20 cellular contexts compared by ENCODE assay signal in genomic region chr5:38720691-38721361, GRCh38.
"Had no signal": no experiment of that assay in that cellular context is flagged by ENCODE, and none has a peak within 500 bp of the region (broad histone marks: within the 10 kb centered on the region; RNA-seq: fewer than 3 reads in every experiment).

No MANE protein-coding gene starts in this region.

- H3K4me1 ChIP-seq: adrenal gland, pancreas had no signal

- H3K27ac ChIP-seq: adrenal gland, cardiac muscle cell, epithelial cell of prostate, neutrophil, pancreas, testis had no signal

- H3K4me1 Mint-ChIP-seq: memory B cell; naive thymus-derived CD8-positive, alpha-beta T cell; stimulated activated memory B cell treated with anti-CD40 and anti-IgM and Interleukin-4, amounts not matched to agents 10 μg/mL and 1 μg/mL and 100 μg/mL, for 72 hours had no signal

- H3K4me3 Mint-ChIP-seq: effector memory CD8-positive, alpha-beta T cell; memory B cell; naive thymus-derived CD8-positive, alpha-beta T cell; stimulated activated memory B cell treated with anti-CD40 and anti-IgM and Interleukin-4, amounts not matched to agents 10 μg/mL and 1 μg/mL and 100 μg/mL, for 72 hours; T-helper 1 cell treated with Interleukin-12 subunit alpha and Interleukin-12 subunit beta and Interleukin-4 antibody, amounts not matched to agents 30 μg/mL and 1 μg/mL, for 36 hours; type B pancreatic cell had no signal

- H3K9me3 ChIP-seq: adrenal gland, neutrophil, pancreas, testis had no signal

- DNase-seq: activated CD4-positive, alpha-beta T cell treated with anti-CD3 and anti-CD28 coated beads for 1 hour; activated CD4-positive, alpha-beta T cell treated with anti-CD3 and anti-CD28 coated beads, Interleukin-2, amount 50 U/mL, for 4 hours; activated gamma-delta T cell; adrenal gland; dermis blood vessel endothelial cell; effector memory CD8-positive, alpha-beta T cell; naive thymus-derived CD8-positive, alpha-beta T cell; pancreas; stimulated activated CD4-positive, alpha-beta T cell treated with anti-CD3 and anti-CD28 coated beads, Interleukin-4, amount 100 ng/mL, for 24 hours; testis had no signal

- H3K9me3 Mint-ChIP-seq: activated naive CD4-positive, alpha-beta T cell treated with anti-CD3 and anti-CD28 coated beads, Interleukin-2, amount 50 U/mL, for 72 hours; effector memory CD8-positive, alpha-beta T cell; T-helper 1 cell treated with Interleukin-12 subunit alpha and Interleukin-12 subunit beta and Interleukin-4 antibody, amounts not matched to agents 30 μg/mL and 1 μg/mL, for 36 hours; type B pancreatic cell had no signal

- H3K27ac Mint-ChIP-seq: activated naive CD4-positive, alpha-beta T cell treated with anti-CD3 and anti-CD28 coated beads, Interleukin-2, amount 50 U/mL, for 72 hours; effector memory CD8-positive, alpha-beta T cell; memory B cell; naive thymus-derived CD8-positive, alpha-beta T cell; stimulated activated memory B cell treated with anti-CD40 and anti-IgM and Interleukin-4, amounts not matched to agents 10 μg/mL and 1 μg/mL and 100 μg/mL, for 72 hours; T-helper 1 cell treated with Interleukin-12 subunit alpha and Interleukin-12 subunit beta and Interleukin-4 antibody, amounts not matched to agents 30 μg/mL and 1 μg/mL, for 36 hours; type B pancreatic cell had no signal

- FAIRE-seq: keratinocyte, pancreas had no signal

- H3K4me3 ChIP-seq: adrenal gland, cardiac muscle cell, pancreas, testis had no signal

- H3K36me3 ChIP-seq: adrenal gland, cardiac muscle cell, neutrophil, pancreas had no signal

- H3K27me3 ChIP-seq: adrenal gland, cardiac muscle cell, neutrophil, pancreas, testis had no signal

- ATAC-seq: activated naive CD4-positive, alpha-beta T cell treated with anti-CD3 and anti-CD28 coated beads, Interleukin-2, amount 50 U/mL, for 72 hours; effector memory CD8-positive, alpha-beta T cell; naive thymus-derived CD8-positive, alpha-beta T cell; pancreas; sciatic nerve; stimulated activated memory B cell treated with anti-CD40 and anti-IgM and Interleukin-4, amounts not matched to agents 10 μg/mL and 1 μg/mL and 100 μg/mL, for 72 hours had no signal

- H3K36me3 Mint-ChIP-seq: activated naive CD4-positive, alpha-beta T cell treated with anti-CD3 and anti-CD28 coated beads, Interleukin-2, amount 50 U/mL, for 72 hours; memory B cell; naive thymus-derived CD8-positive, alpha-beta T cell; stimulated activated memory B cell treated with anti-CD40 and anti-IgM and Interleukin-4, amounts not matched to agents 10 μg/mL and 1 μg/mL and 100 μg/mL, for 72 hours; type B pancreatic cell had no signal

- H3K27me3 Mint-ChIP-seq: stimulated activated memory B cell treated with anti-CD40 and anti-IgM and Interleukin-4, amounts not matched to agents 10 μg/mL and 1 μg/mL and 100 μg/mL, for 72 hours; type B pancreatic cell had no signal
